27 cellular contexts compared by ENCODE assay signal in the genomic region with DNA sequence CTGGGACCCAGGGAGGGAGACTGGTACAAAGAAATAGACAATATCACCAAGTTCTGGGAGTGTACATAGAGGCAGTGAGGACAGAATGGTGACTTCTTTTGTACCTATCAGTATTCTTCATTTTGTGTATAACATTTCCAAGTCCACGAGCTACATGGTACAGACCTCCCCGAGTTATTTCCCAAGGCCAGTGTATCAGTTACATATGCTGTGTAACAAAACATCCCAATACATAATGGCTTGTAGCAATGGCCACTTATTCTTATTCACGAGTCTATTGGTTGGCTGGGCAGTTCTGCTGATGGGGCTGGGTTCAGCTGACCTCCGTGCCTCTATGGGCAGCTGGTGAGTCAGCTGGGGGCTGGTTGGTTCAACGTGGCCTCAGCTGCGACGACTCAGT.
"Had no signal": no experiment of that assay in that cellular context is flagged by ENCODE, and none has a peak within 500 bp of the region (broad histone marks: within the 10 kb centered on the region; RNA-seq: fewer than 3 reads in every experiment).

No MANE protein-coding gene starts in this region.

- H3K27me3 ChIP-seq: neural progenitor cell, ovary, spleen, suprapubic skin, testis, tibial artery, transverse colon, upper lobe of left lung, vagina had no signal

- H3K9me3 ChIP-seq: ovary, psoas muscle, suprapubic skin, testis, transverse colon, vagina had no signal

- H3K27ac ChIP-seq: neural progenitor cell, ovary, parathyroid adenoma, psoas muscle, skin epidermis, spleen, suprapubic skin, testis, tibial artery, transverse colon, upper lobe of left lung, vagina had no signal

- H3K79me2 ChIP-seq: parathyroid adenoma had no signal

- H3K36me3 ChIP-seq: neural progenitor cell, ovary, spleen, suprapubic skin, tibial artery, transverse colon, upper lobe of left lung, vagina had no signal

- H3K4me2 ChIP-seq: neural progenitor cell, smooth muscle cell had no signal

- H3K4me1 ChIP-seq: neural progenitor cell, parathyroid adenoma, psoas muscle, spleen, suprapubic skin, testis, tibial artery, upper lobe of left lung, vagina had no signal

- FAIRE-seq: urothelium cell line had no signal

- DNase-seq: naive thymus-derived CD4-positive, alpha-beta T cell; natural killer cell; occipital lobe; ovary; posterior cingulate gyrus; psoas muscle; right cardiac atrium; spleen; stimulated activated CD4-positive, alpha-beta T cell treated with anti-CD3 and anti-CD28 coated beads, Interleukin-12 subunit alpha, Interleukin-12 subunit beta, amount 100 ng/mL, for 4 hours; stimulated activated CD4-positive, alpha-beta T cell treated with anti-CD3 and anti-CD28 coated beads, Interleukin-1b, Interleukin-23, amount 100 ng/mL, for 48 hours; stimulated activated CD4-positive, alpha-beta T cell treated with anti-CD3 and anti-CD28 coated beads, Interleukin-4, amount 100 ng/mL, for 1 hour; stimulated activated naive B cell treated with anti-CD40 and anti-IgM and Interleukin-4, amounts not matched to agents 10 μg/mL and 1 μg/mL and 100 μg/mL, for 72 hours; stimulated activated naive CD4-positive, alpha-beta T cell treated with Interleukin-2 at 50 U/mL for 16 hours; substantia nigra; testis; tibial artery; transverse colon; upper lobe of left lung had no signal

- ATAC-seq: naive thymus-derived CD4-positive, alpha-beta T cell; natural killer cell; psoas muscle; right cardiac atrium; sciatic nerve; stimulated activated effector memory CD8-positive, alpha-beta T cell treated with anti-CD3 and anti-CD28 coated beads, Interleukin-12 subunit alpha, Interleukin-12 subunit beta, amount 100 ng/mL, for 72 hours; stimulated activated naive B cell treated with anti-CD40 and anti-IgM and Interleukin-4, amounts not matched to agents 10 μg/mL and 1 μg/mL and 100 μg/mL, for 72 hours had no signal

- H3K9ac ChIP-seq: neural progenitor cell, parathyroid adenoma had no signal

- H2AFZ ChIP-seq: neural progenitor cell, parathyroid adenoma had no signal

- H3K4me3 ChIP-seq: neural progenitor cell, ovary, psoas muscle, skin epidermis, smooth muscle cell, spleen, suprapubic skin, testis, tibial artery, transverse colon, upper lobe of left lung, vagina had no signal
